Comparison of ENCODE assay signal across 8 cellular contexts in genomic region chr1:161313554-161314200, GRCh38. TPM values are rescaled to one million over a fixed set of nuclear protein-coding genes. Genes with fewer than 3 reads are reported as not detected.
DNase-seq lines count a peak whose midpoint lies in the region; ATAC-seq and TF ChIP-seq lines count a peak whose summit lies in the region.

No MANE protein-coding gene starts in this region.

- no peak for TF ChIP-seq CTCF in adrenal gland (IDR thresholded peaks at IDR 0.05)

- peaks cover 10 to 39% of the 10 kb centered on the region in 2 donors for H3K4me1 ChIP-seq in adrenal gland (replicated peaks in 1 of 2)

- peak; percentile 40 for DNase-seq in CD1c-positive myeloid dendritic cell (ENCODE audit: extremely low spot score)
- DNase-seq in adrenal gland, result peak in 1 of 7 donors; percentile 56
- no peak for DNase-seq in immature natural killer cell
- no peak for DNase-seq in epidermal melanocyte (ENCODE audit: insufficient read length, low spot score)
- no peak for DNase-seq in T-helper 9 cell

- H3K27me3 ChIP-seq in adrenal gland, result no peaks in the 10 kb centered on the region

- H3K36me3 Mint-ChIP-seq in immature natural killer cell, result peaks cover 0 to 3% (median 0%) of the 10 kb centered on the region in 3 donors
- H3K36me3 Mint-ChIP-seq in stimulated activated memory B cell treated with anti-CD40 and anti-IgM and Interleukin-4, amounts not matched to agents 10 μg/mL and 1 μg/mL and 100 μg/mL, for 72 hours, result no peaks in the 10 kb centered on the region

- WGBS in adrenal gland, 4 donors, result 36 to 38% (median 37%) methylated on average over 28 of the region's 28 CpGs

- intact Hi-C loops in adrenal gland (cut with DNase I), result no loop called here

- H3K4me3 Mint-ChIP-seq in immature natural killer cell, result peak overlapping the region; percentile 98 to 99 (median 99)
- peak overlapping the region; percentile 98 for H3K4me3 Mint-ChIP-seq in stimulated activated memory B cell treated with anti-CD40 and anti-IgM and Interleukin-4, amounts not matched to agents 10 μg/mL and 1 μg/mL and 100 μg/mL, for 72 hours

- no peaks in the 10 kb centered on the region for H3K9me3 Mint-ChIP-seq in immature natural killer cell
- H3K9me3 Mint-ChIP-seq in stimulated activated memory B cell treated with anti-CD40 and anti-IgM and Interleukin-4, amounts not matched to agents 10 μg/mL and 1 μg/mL and 100 μg/mL, for 72 hours, result no peaks in the 10 kb centered on the region

- TF ChIP-seq POLR2A in adrenal gland (IDR thresholded peaks at IDR 0.05), result no peak

- H3K27ac ChIP-seq in adrenal gland, result peak overlapping the region; percentile 83 to 92 (median 91)

- peaks cover 4 to 6% (median 5%) of the 10 kb centered on the region in 3 donors for H3K27me3 Mint-ChIP-seq in immature natural killer cell (ENCODE audit: low read depth in 3 of 3)
- H3K27me3 Mint-ChIP-seq in stimulated activated memory B cell treated with anti-CD40 and anti-IgM and Interleukin-4, amounts not matched to agents 10 μg/mL and 1 μg/mL and 100 μg/mL, for 72 hours, result no peaks in the 10 kb centered on the region

- H3K36me3 ChIP-seq in adrenal gland (replicated peaks in 1 of 2), result no peaks in the 10 kb centered on the region

- H3K4me3 ChIP-seq in adrenal gland, result peak overlapping the region in 3 of 4 donors; percentile 45 to 80 (median 74)

- no peaks in the 10 kb centered on the region for H3K9me3 ChIP-seq in adrenal gland (replicated peaks in 1 of 3)

- peak overlapping the region; percentile 99 to 100 (median 99) for H3K27ac Mint-ChIP-seq in immature natural killer cell
- peak overlapping the region; percentile 94 for H3K27ac Mint-ChIP-seq in stimulated activated memory B cell treated with anti-CD40 and anti-IgM and Interleukin-4, amounts not matched to agents 10 μg/mL and 1 μg/mL and 100 μg/mL, for 72 hours

- peak; percentile 12 for ATAC-seq in HG02884 (IDR thresholded peaks at IDR 0.05; ENCODE audit: unreplicated experiment)
- no peak for ATAC-seq in stimulated activated memory B cell treated with anti-CD40 and anti-IgM and Interleukin-4, amounts not matched to agents 10 μg/mL and 1 μg/mL and 100 μg/mL, for 72 hours
- no peak for ATAC-seq in GM21723 (IDR thresholded peaks at IDR 0.05; ENCODE audit: unreplicated experiment)

- H3K4me1 Mint-ChIP-seq in immature natural killer cell, result peaks cover 22 to 34% of the 10 kb centered on the region in 2 donors
- peaks cover 24% of the 10 kb centered on the region for H3K4me1 Mint-ChIP-seq in stimulated activated memory B cell treated with anti-CD40 and anti-IgM and Interleukin-4, amounts not matched to agents 10 μg/mL and 1 μg/mL and 100 μg/mL, for 72 hours

RNA-seq across cellular contexts. Expression of gene SDHC, which starts 0.5 kb away (rescaled TPM):
- 100 to 1,000 TPM in 7 of 8 donors, 10 to 100 TPM in 1; 54.9 to 434 (median 300) TPM for total RNA-seq in adrenal gland
- 100 to 1,000 TPM in 1 of 3 donors, 10 to 100 TPM in 2; 57.8 to 404 (median 63.6) TPM for polyA plus RNA-seq in adrenal gland
- 100 to 1,000 TPM; 260 to 415 (median 324) TPM for polyA plus RNA-seq in immature natural killer cell

RNA-seq across cellular contexts. Expression of gene MPZ, which starts 3.9 kb away (rescaled TPM):
- total RNA-seq in adrenal gland, result 1 to 10 TPM in 6 of 8 donors, under 1 TPM in 2; 0.66 to 5.1 (median 2.8) TPM
- polyA plus RNA-seq in adrenal gland, result 1 to 10 TPM; 4.1 to 9.5 (median 7.9) TPM
- polyA plus RNA-seq in immature natural killer cell, result not detected

RNA-seq across cellular contexts. Expression of gene CFAP126, which starts 54.0 kb away (rescaled TPM):
- total RNA-seq in adrenal gland, result not detected
- polyA plus RNA-seq in adrenal gland (under 1 TPM in 1 of 3 donors, not detected in 2; 0.29 TPM), immature natural killer cell (not detected)

RNA-seq across cellular contexts. Expression of gene PCP4L1, which starts 55.1 kb away (rescaled TPM):
- under 1 TPM in 3 of 8 donors, not detected in 5; 0.27 to 0.39 (median 0.39) TPM for total RNA-seq in adrenal gland
- under 1 TPM in 2 of 3 donors, not detected in 1; 0.13 to 0.27 TPM for polyA plus RNA-seq in adrenal gland
- not detected for polyA plus RNA-seq in immature natural killer cell

Comparison
In these comparisons a context has a peak if more than half of its experiments do, and no peak if none do; other contexts are left out.
1. RNA of gene MPZ, which starts 3.9 kb away (polyA plus RNA-seq): 4.1 to 9.5 TPM in adrenal gland; not detected in immature natural killer cell; every median in the first group is over 4 times any median in the second.